Comparison of ENCODE assay signal across 8 cellular contexts in genomic region chr5:155616779-155617392, GRCh38.
DNase-seq lines count a peak whose midpoint lies in the region; ATAC-seq and TF ChIP-seq lines count a peak whose summit lies in the region.

No MANE protein-coding gene starts in this region.

- H3K79me2 ChIP-seq in PC-3 (ENCODE audit: low read length): no peaks in the 10 kb centered on the region

- H2AFZ ChIP-seq in PC-3 (ENCODE audit: low read length): no peak overlapping the region

- H3K4me1 ChIP-seq in PC-3 (ENCODE audit: insufficient read depth, low read length) (no peaks in the 10 kb centered on the region), ascending aorta (no peaks in the 10 kb centered on the region)

- H3K9me2 ChIP-seq in PC-3 (replicated peaks; ENCODE audit: low read length): no peaks in the 10 kb centered on the region

- ATAC-seq in HG02870 (IDR thresholded peaks at IDR 0.05; ENCODE audit: unreplicated experiment) (peak; percentile 71), PC-3 (no peak)

- no peaks in the 10 kb centered on the region for H3F3A ChIP-seq in PC-3 (ENCODE audit: low read length, unreplicated experiment)

- no peak overlapping the region for H3K4me2 ChIP-seq in PC-3 (ENCODE audit: low read length)

- H3K9ac ChIP-seq in PC-3 (ENCODE audit: low read length): no peak overlapping the region

- H3K36me3 ChIP-seq in PC-3 (ENCODE audit: low read depth, low read length) (no peaks in the 10 kb centered on the region), ascending aorta (no peaks in the 10 kb centered on the region)

- CTCF ChIA-PET in PC-3 (lab: Charles Lee): no interaction called here

- H3K9me3 ChIP-seq in PC-3 (ENCODE audit: low read length): no peaks in the 10 kb centered on the region
- no peaks in the 10 kb centered on the region for H3K9me3 ChIP-seq in ascending aorta

- H4K20me1 ChIP-seq in PC-3 (ENCODE audit: low read length): no peaks in the 10 kb centered on the region

- intact Hi-C loops in PC-3 (cut with micrococcal nuclease) (no loop called here), ascending aorta (cut with DNase I) (no loop called here)

- H3K27ac ChIP-seq in 22Rv1: no peak overlapping the region
- no peak overlapping the region for H3K27ac ChIP-seq in PC-3 (ENCODE audit: low read length)
- no peak overlapping the region for H3K27ac ChIP-seq in ascending aorta

- no peak overlapping the region for H3K4me3 ChIP-seq in GM12864 (ENCODE audit: low read depth, low read length)
- no peak overlapping the region for H3K4me3 ChIP-seq in PC-3 (ENCODE audit: low read length)
- no peak overlapping the region for H3K4me3 ChIP-seq in ascending aorta

- POLR2A ChIA-PET in PC-3 (lab: Charles Lee; ENCODE audit: unreplicated experiment): no interaction called here

- TF ChIP-seq CTCF in 22Rv1 (IDR thresholded peaks at IDR 0.05) (peak; percentile 77), GM12864 (IDR thresholded peaks at IDR 0.05; ENCODE audit: low read depth, low read length, missing control alignments) (peak; percentile 80), PC-3 (conservative IDR thresholded peaks at IDR 0.05; ENCODE audit: low read depth, low read length) (peak; percentile 44), ascending aorta (IDR thresholded peaks at IDR 0.05) (peak in 2 of 3 experiments; percentile 20 to 37)

- BruUV-seq in PC-3 (replicated peaks; lab: Mats Ljungman, UMichigan): no TSS peak

- H3K27me3 ChIP-seq in PC-3 (ENCODE audit: low read length): no peaks in the 10 kb centered on the region
- no peaks in the 10 kb centered on the region for H3K27me3 ChIP-seq in ascending aorta

- peak; percentile 4 for DNase-seq in GM12864 (ENCODE audit: low read depth)
- DNase-seq in PC-3: no peak
- no peak for DNase-seq in ascending aorta (ENCODE audit: low spot score in 2 of 2)
- DNase-seq in inferior parietal cortex (ENCODE audit: extremely low spot score): peak; percentile 44
- DNase-seq in stimulated activated CD8-positive, alpha-beta memory T cell treated with anti-CD3 and anti-CD28 coated beads, Interleukin-15, amount 100 ng/mL, for 48 hours (ENCODE audit: low read depth in 2 of 2): peak; percentile 24 to 25
- no peak for DNase-seq in T1000 (lab: John Stamatoyannopoulos, UW)

Comparison
In these comparisons a context has a peak if more than half of its experiments do, and no peak if none do; other contexts are left out.
1. CTCF ChIP-seq: peak in every context shown above with its lines; median percentile 80 in GM12864; 77 in 22Rv1; 44 in PC-3; 28 in ascending aorta.
2. DNase-seq: peak in GM12864 (single experiment), inferior parietal cortex (single experiment) and stimulated activated CD8-positive, alpha-beta memory T cell treated with anti-CD3 and anti-CD28 coated beads, Interleukin-15, amount 100 ng/mL, for 48 hours (2 of 2); none in PC-3 (single experiment), ascending aorta (0 of 2) and T1000 (single experiment).